ENCODE assay signal across 22 cellular contexts in genomic region chr6:111676383-111676782, GRCh38.
A peak's percentile ranks its signal among the peaks of the same experiment; 100 is the strongest.
DNase-seq lines count a peak whose midpoint lies in the region; ATAC-seq and TF ChIP-seq lines count a peak whose summit lies in the region.
"Had no signal": no experiment of that assay in that cellular context is flagged by ENCODE, and none has a peak within 500 bp of the region (broad histone marks: within the 10 kb centered on the region; RNA-seq: fewer than 3 reads in every experiment).

No MANE protein-coding gene starts in this region.

- peak overlapping the region; percentile 76 for H3K27ac Mint-ChIP-seq in CD8-positive, alpha-beta T cell
- H3K27ac Mint-ChIP-seq in T-cell (peak overlapping the region; percentile 70 to 77), neural crest cell (ENCODE audit: unreplicated experiment) (peak overlapping the region; percentile 35)
- H3K27ac Mint-ChIP-seq: activated B cell treated with CpG ODN at 0.5 μM for 24 hours, memory B cell had no signal

- H3K36me3 Mint-ChIP-seq in CD8-positive, alpha-beta T cell = peaks cover 88% of the 10 kb centered on the region
- H3K36me3 Mint-ChIP-seq in T-cell (peaks cover 67% of the 10 kb centered on the region), neural crest cell (ENCODE audit: low read depth) (peaks cover 25% of the 10 kb centered on the region)

- peaks cover 55% of the 10 kb centered on the region for H3K4me1 Mint-ChIP-seq in CD8-positive, alpha-beta T cell (ENCODE audit: low read depth)
- peaks cover 46 to 59% (median 51%) of the 10 kb centered on the region in 3 donors for H3K4me1 Mint-ChIP-seq in T-cell
- peaks cover 62% of the 10 kb centered on the region for H3K4me1 Mint-ChIP-seq in neural crest cell

- CTCF ChIA-PET in CD8-positive, alpha-beta T cell (lab: Charles Lee) = interaction anchor here (1.8 kb wide), 1 partner anchor 367 kb away, joined by 5 read pairs; no protein-coding TSS in a partner anchor
- CTCF ChIA-PET in T-cell (lab: Charles Lee) = interaction anchor here in 1 of 2 donors (0.6 to 1.6 kb wide), 3 partner anchors 20 to 87 kb away, joined by 3 to 6 read pairs (median 3); no protein-coding TSS in a partner anchor

- no peak for TF ChIP-seq POLR2A in heart left ventricle (IDR thresholded peaks at IDR 0.05)

- no peak overlapping the region for H3K4me3 ChIP-seq in CD8-positive, alpha-beta T cell (ENCODE audit: low read depth, low read length)
- no peak overlapping the region for H3K4me3 ChIP-seq in heart left ventricle
- H3K4me3 ChIP-seq: ovary, upper lobe of left lung had no signal

- H3K27ac ChIP-seq in CD8-positive, alpha-beta T cell (ENCODE audit: low read depth, low read length) = no peak overlapping the region
- no peak overlapping the region for H3K27ac ChIP-seq in heart left ventricle
- H3K27ac ChIP-seq: C4-2B, ovary, upper lobe of left lung had no signal

- no peak for TF ChIP-seq CTCF in CD8-positive, alpha-beta T cell (IDR thresholded peaks at IDR 0.05)
- TF ChIP-seq CTCF in neural crest cell (conservative IDR thresholded peaks at IDR 0.05) (no peak), heart left ventricle (IDR thresholded peaks at IDR 0.05) (no peak)

- 86 to 98% (median 94%) methylated on average over 2 of the region's 2 CpGs for WGBS in heart left ventricle, 4 donors

- no peaks in the 10 kb centered on the region for H3K9me3 ChIP-seq in CD8-positive, alpha-beta T cell (ENCODE audit: low read length)
- no peaks in the 10 kb centered on the region for H3K9me3 ChIP-seq in heart left ventricle
- H3K9me3 ChIP-seq: ovary, upper lobe of left lung had no signal

- POLR2A ChIA-PET in CD8-positive, alpha-beta T cell (lab: Charles Lee) = interaction anchor here (1.8 kb wide), 1 partner anchor 9 kb away, joined by 5 read pairs; no protein-coding TSS in a partner anchor
- POLR2A ChIA-PET in T-cell (lab: Charles Lee) = no interaction called here

- H3K4me1 ChIP-seq in CD8-positive, alpha-beta T cell (ENCODE audit: insufficient read depth, low read length) = peaks cover 13% of the 10 kb centered on the region
- peaks cover 0 to 36% (median 7%) of the 10 kb centered on the region in 12 donors for H3K4me1 ChIP-seq in heart left ventricle
- H3K4me1 ChIP-seq: upper lobe of left lung had no signal

- intact Hi-C loops in CD8-positive, alpha-beta T cell (cut with DNase I, micrococcal nuclease) = no loop called here
- intact Hi-C loops in left colon (cut with DNase I, micrococcal nuclease) (no loop called here), heart left ventricle (cut with DNase I) (no loop called here)

- no peaks in the 10 kb centered on the region for H3K27me3 Mint-ChIP-seq in CD8-positive, alpha-beta T cell (ENCODE audit: low read depth)
- no peaks in the 10 kb centered on the region for H3K27me3 Mint-ChIP-seq in T-cell
- no peaks in the 10 kb centered on the region for H3K27me3 Mint-ChIP-seq in neural crest cell (ENCODE audit: low read depth)
- H3K27me3 Mint-ChIP-seq: activated B cell treated with CpG ODN at 0.5 μM for 24 hours, memory B cell had no signal

- H3K9me3 Mint-ChIP-seq in CD8-positive, alpha-beta T cell = no peaks in the 10 kb centered on the region
- H3K9me3 Mint-ChIP-seq in T-cell = no peaks in the 10 kb centered on the region
- H3K9me3 Mint-ChIP-seq in neural crest cell = no peaks in the 10 kb centered on the region
- H3K9me3 Mint-ChIP-seq: activated B cell treated with CpG ODN at 0.5 μM for 24 hours, memory B cell had no signal

- no peaks in the 10 kb centered on the region for H3K27me3 ChIP-seq in CD8-positive, alpha-beta T cell (ENCODE audit: insufficient read depth, low read length)
- no peaks in the 10 kb centered on the region for H3K27me3 ChIP-seq in heart left ventricle
- H3K27me3 ChIP-seq: ovary, upper lobe of left lung had no signal

- H3K4me3 Mint-ChIP-seq in CD8-positive, alpha-beta T cell = no peak overlapping the region
- peak overlapping the region in 1 of 3 donors; percentile 13 for H3K4me3 Mint-ChIP-seq in T-cell
- H3K4me3 Mint-ChIP-seq in neural crest cell = no peak overlapping the region
- H3K4me3 Mint-ChIP-seq: activated B cell treated with CpG ODN at 0.5 μM for 24 hours, memory B cell had no signal

- H3K36me3 ChIP-seq in CD8-positive, alpha-beta T cell (ENCODE audit: insufficient read depth, low read length) = peaks cover 40% of the 10 kb centered on the region
- peaks cover 0 to 74% (median 58%) of the 10 kb centered on the region in 9 donors for H3K36me3 ChIP-seq in heart left ventricle
- H3K36me3 ChIP-seq: ovary had no signal

- no peak for ATAC-seq in CD8-positive, alpha-beta T cell
- ATAC-seq in T-cell (replicated peaks in 1 of 4) (no peak), left colon (peak; percentile 82), heart left ventricle (no peak)

- DNase-seq in CD8-positive, alpha-beta T cell = no peak
- no peak for DNase-seq in T-cell
- no peak for DNase-seq in left colon
- DNase-seq in neural crest cell (ENCODE audit: low read depth, low spot score) = no peak
- no peak for DNase-seq in heart left ventricle
- DNase-seq in stimulated activated CD4-positive, alpha-beta T cell treated with anti-CD3 and anti-CD28 coated beads, Interleukin-2, amount 100 ng/mL, for 48 hours = no peak
- DNase-seq in kidney tubule cell (ENCODE audit: low spot score) = no peak
- DNase-seq: activated B cell treated with CpG ODN at 0.5 μM for 24 hours; activated CD4-positive, alpha-beta T cell treated with anti-CD3 and anti-CD28 coated beads, Interleukin-2, amount 50 U/mL, for 4 hours; activated effector memory CD4-positive, alpha-beta T cell treated with Interleukin-2 at 50 U/mL for 16 hours; H7; KBM-7; MM.1S; NCI-H1417; NCI-H2081 treated with DMSO at 0.1 percent for 48 hours; NCI-H345; ovary; stimulated activated CD4-positive, alpha-beta T cell treated with anti-CD3 and anti-CD28 coated beads, Interleukin-4, amount 100 ng/mL, for 1 hour; SW 1271; upper lobe of left lung had no signal
